Comparison of ENCODE assay signal across 17 cellular contexts in the genomic region with DNA sequence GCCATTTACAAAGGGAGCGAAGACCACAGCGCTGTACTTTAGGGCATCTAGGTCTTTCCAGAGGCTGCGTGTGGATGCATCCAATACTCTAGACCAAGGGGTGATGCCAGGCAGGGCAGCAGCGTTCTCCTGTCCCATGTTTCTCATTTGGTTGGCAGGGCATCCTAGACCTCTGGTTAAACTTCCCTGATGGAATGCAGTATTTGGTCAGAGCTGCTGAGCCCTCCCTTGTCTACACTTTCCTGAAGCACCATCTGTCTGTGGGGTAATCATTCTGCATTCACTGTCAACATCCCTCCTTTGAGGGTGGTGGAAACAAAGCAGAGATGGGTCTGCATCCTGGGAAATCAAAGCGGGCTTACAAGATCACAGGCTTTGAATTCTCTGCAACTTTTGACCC.
"Had no signal": no experiment of that assay in that cellular context is flagged by ENCODE, and none has a peak within 500 bp of the region (broad histone marks: within the 10 kb centered on the region; RNA-seq: fewer than 3 reads in every experiment).

No MANE protein-coding gene starts in this region.

- FAIRE-seq: colon, keratinocyte had no signal

- H3K27me3 ChIP-seq: cardiac muscle cell, tibial artery, uterus had no signal

- H3K4me2 ChIP-seq: smooth muscle cell had no signal

- H3K36me3 ChIP-seq: cardiac muscle cell, left ventricle myocardium inferior, tibial artery, uterus had no signal

- H3K27ac ChIP-seq: cardiac muscle cell, left ventricle myocardium inferior, uterus had no signal

- ATAC-seq: esophagus mucosa, mucosa of descending colon, natural killer cell, right cardiac atrium, T-cell had no signal

- H3K4me3 ChIP-seq: cardiac muscle cell, left ventricle myocardium inferior, mucosa of descending colon, smooth muscle cell, tibial artery, uterus had no signal

- H3K4me1 ChIP-seq: uterus had no signal

- H3K9me3 ChIP-seq: left ventricle myocardium inferior, mucosa of descending colon, tibial artery, uterus had no signal

- DNase-seq: activated CD4-positive, alpha-beta T cell treated with anti-CD3 and anti-CD28 coated beads, Interleukin-2, amount 50 U/mL, for 1 hour; activated effector memory CD4-positive, alpha-beta T cell treated with Interleukin-2 at 50 U/mL for 16 hours; activated naive CD4-positive, alpha-beta T cell treated with anti-CD3 and anti-CD28 coated beads, Interleukin-2, amount 50 U/mL, for 16 hours; activated T-cell treated with anti-CD3 and anti-CD28 coated beads, Interleukin-2, amount 50 U/mL, for 24 hours; left ventricle myocardium inferior; mucosa of descending colon; natural killer cell; right cardiac atrium; T-cell; T-helper 9 cell; tibial artery had no signal
